In the genomic region with DNA sequence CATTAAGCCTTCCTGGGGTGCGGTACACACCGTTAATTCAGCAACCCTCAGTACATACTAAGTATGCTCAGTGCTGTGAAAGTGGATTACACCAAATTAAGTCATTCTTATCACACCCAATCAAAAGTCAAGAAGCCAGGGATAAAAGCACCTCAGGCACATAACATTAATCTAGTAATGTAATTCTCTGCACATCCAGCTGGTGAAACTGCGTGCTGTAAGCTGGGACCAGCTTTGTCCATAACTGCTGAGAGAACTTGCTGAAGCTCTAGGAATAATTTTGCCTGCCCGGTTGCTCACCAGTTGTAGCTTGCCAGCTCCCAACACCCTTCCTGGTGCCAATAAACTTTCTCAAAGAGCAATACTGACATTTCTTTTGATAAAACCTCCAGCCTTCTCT, we compare ENCODE assay signal across 18 cellular contexts.
DNase-seq lines count a peak whose midpoint lies in the region; ATAC-seq, FAIRE-seq and TF ChIP-seq lines count a peak whose summit lies in the region.
"Had no signal": no experiment of that assay in that cellular context is flagged by ENCODE, and none has a peak within 500 bp of the region (broad histone marks: within the 10 kb centered on the region; RNA-seq: fewer than 3 reads in every experiment).

No MANE protein-coding gene starts in this region.

- H3K4me3 ChIP-seq in retinal pigment epithelial cell (ENCODE audit: low read length), result no peak overlapping the region
- H3K4me3 ChIP-seq: breast epithelium, lower lobe of right lung, SJSA1 had no signal

- no peak for FAIRE-seq in RCC 7860 (lab: Jason Lieb, UNC)
- FAIRE-seq: frontal cortex, GM12891 had no signal

- DNase-seq in EL (peak; percentile 5), NCI-H69 (lab: John Stamatoyannopoulos, UW) (peak; percentile 24), fibroblast of gingiva (ENCODE audit: low read depth) (peak; percentile 4), retinal pigment epithelial cell (ENCODE audit: low read depth) (peak; percentile 72), COR-L47 (lab: John Stamatoyannopoulos, UW) (no peak), RCC 7860 (ENCODE audit: low spot score) (no peak), GM03348 (ENCODE audit: low spot score) (no peak)
- DNase-seq: activated CD4-positive, alpha-beta T cell treated with anti-CD3 and anti-CD28 coated beads, Interleukin-2, amount 50 U/mL, for 1 hour; effector CD8-positive, alpha-beta T cell; lower lobe of right lung; naive B cell; stimulated activated CD4-positive, alpha-beta T cell treated with anti-CD3 and anti-CD28 coated beads, Interleukin-1b, Interleukin-23, amount 100 ng/mL, for 48 hours; tibial artery had no signal

- TF ChIP-seq CTCF in retinal pigment epithelial cell (conservative IDR thresholded peaks at IDR 0.05; ENCODE audit: low read depth, low read length), result peak; percentile 9

- no peak for ATAC-seq in HG02852 (IDR thresholded peaks at IDR 0.05; ENCODE audit: unreplicated experiment)

Comparison
In these comparisons a context has a peak if more than half of its experiments do, and no peak if none do; other contexts are left out.
1. DNase-seq: peak in EL (single experiment), NCI-H69 (single experiment), fibroblast of gingiva (single experiment) and retinal pigment epithelial cell (single experiment); none in COR-L47 (single experiment), RCC 7860 (single experiment) and GM03348 (single experiment).